In genomic region chr19:1251503-1252220, GRCh38 we compare ENCODE assay signal across 6 cellular contexts. TPM values are rescaled to one million over a fixed set of nuclear protein-coding genes. Genes with fewer than 3 reads are reported as not detected.
DNase-seq lines count a peak whose midpoint lies in the region; ATAC-seq and TF ChIP-seq lines count a peak whose summit lies in the region.

No MANE protein-coding gene starts in this region.

- peaks cover 27% of the 10 kb centered on the region for H3K36me3 Mint-ChIP-seq in CD8-positive, alpha-beta T cell
- H3K36me3 Mint-ChIP-seq in progenitor cell of endocrine pancreas (ENCODE audit: insufficient read depth) = peaks cover 13% of the 10 kb centered on the region

- in situ Hi-C loops in Panc1 (cut with HindIII; ENCODE audit: low pct_unique_long_range_greater_than_20kb, low sequenced_read_pairs) = no loop called here

- H3K4me3 Mint-ChIP-seq in CD8-positive, alpha-beta T cell = peak overlapping the region; percentile 94
- peak overlapping the region; percentile 88 for H3K4me3 Mint-ChIP-seq in progenitor cell of endocrine pancreas (ENCODE audit: low read depth)

- CTCF ChIA-PET in CD8-positive, alpha-beta T cell (lab: Charles Lee) = interaction anchor here (1.0 to 3.3 kb wide), 2 partner anchors 13 to 16 kb away, joined by 3 to 51 read pairs; partner anchors contain the start of gene CIRBP
- CTCF ChIA-PET in Panc1 (lab: Charles Lee) = no interaction called here

- peak overlapping the region; percentile 88 for H3K27ac Mint-ChIP-seq in CD8-positive, alpha-beta T cell
- peak overlapping the region; percentile 81 for H3K27ac Mint-ChIP-seq in progenitor cell of endocrine pancreas

- peak; percentile 4 for ATAC-seq in CD8-positive, alpha-beta T cell
- ATAC-seq in Panc1 (no peak), HG03469 (IDR thresholded peaks at IDR 0.05; ENCODE audit: unreplicated experiment) (no peak)

- TSS peak; percentile 57 for BruUV-seq in Panc1 (replicated peaks; lab: Mats Ljungman, UMichigan)

- H3K27ac ChIP-seq in CD8-positive, alpha-beta T cell (ENCODE audit: low read depth, low read length) = peak overlapping the region; percentile 83
- peak overlapping the region; percentile 81 for H3K27ac ChIP-seq in Panc1 (ENCODE audit: low read length)

- peak in 6 of 7 experiments; percentile 49 to 80 (median 68) for DNase-seq in CD8-positive, alpha-beta T cell
- DNase-seq in Panc1 (ENCODE audit: low read depth, low spot score) (no peak), dermis blood vessel endothelial cell (peak; percentile 52), progenitor cell of endocrine pancreas (ENCODE audit: low spot score, unreplicated experiment) (no peak), NCI-H774 (lab: John Stamatoyannopoulos, UW) (no peak)

- H3K4me1 ChIP-seq in CD8-positive, alpha-beta T cell (ENCODE audit: insufficient read depth, low read length) = peaks cover 41% of the 10 kb centered on the region
- peaks cover 28% of the 10 kb centered on the region for H3K4me1 ChIP-seq in Panc1 (ENCODE audit: control insufficient read depth, insufficient read depth, low read length)

- peak overlapping the region; percentile 96 for H3K4me3 ChIP-seq in CD8-positive, alpha-beta T cell (ENCODE audit: low read depth, low read length)
- peak overlapping the region; percentile 59 to 68 for H3K4me3 ChIP-seq in Panc1 (ENCODE audit: low read depth in 2 of 2, low read length in 2 of 2)

- no peaks in the 10 kb centered on the region for H3K9me3 ChIP-seq in CD8-positive, alpha-beta T cell (ENCODE audit: low read length)
- H3K9me3 ChIP-seq in Panc1 (ENCODE audit: control insufficient read depth, insufficient read depth, low read depth, low read length) = no peaks in the 10 kb centered on the region

- H3K9me3 Mint-ChIP-seq in CD8-positive, alpha-beta T cell = no peaks in the 10 kb centered on the region
- no peaks in the 10 kb centered on the region for H3K9me3 Mint-ChIP-seq in progenitor cell of endocrine pancreas (ENCODE audit: low read depth)

- peaks cover 17% of the 10 kb centered on the region for H3K4me1 Mint-ChIP-seq in CD8-positive, alpha-beta T cell (ENCODE audit: low read depth)
- peaks cover 7% of the 10 kb centered on the region for H3K4me1 Mint-ChIP-seq in progenitor cell of endocrine pancreas (ENCODE audit: low read depth)

- no peaks in the 10 kb centered on the region for H3K27me3 Mint-ChIP-seq in CD8-positive, alpha-beta T cell (ENCODE audit: low read depth)
- H3K27me3 Mint-ChIP-seq in progenitor cell of endocrine pancreas = no peaks in the 10 kb centered on the region

- H3K36me3 ChIP-seq in CD8-positive, alpha-beta T cell (ENCODE audit: insufficient read depth, low read length) = peaks cover 25% of the 10 kb centered on the region
- H3K36me3 ChIP-seq in Panc1 (ENCODE audit: control insufficient read depth, insufficient read depth, low read length) = peaks cover 5% of the 10 kb centered on the region

- POLR2A ChIA-PET in CD8-positive, alpha-beta T cell (lab: Charles Lee) = interaction anchor here (0.6 to 1.0 kb wide), 2 partner anchors 15 to 18 kb away, joined by 3 read pairs; partner anchors contain the start of gene CIRBP
- POLR2A ChIA-PET in Panc1 (lab: Charles Lee) = interaction anchor here (0.6 kb wide), 1 partner anchor 15 kb away, joined by 11 read pairs; no protein-coding TSS in a partner anchor

- intact Hi-C loops in CD8-positive, alpha-beta T cell (cut with DNase I, micrococcal nuclease) = loop anchor here in 1 of 2 experiments (5.0 kb wide), 1 partner anchor 174 kb away; no protein-coding TSS in a partner anchor
- intact Hi-C loops in Panc1 (cut with micrococcal nuclease; ENCODE audit: unreplicated experiment) = no loop called here

- no peaks in the 10 kb centered on the region for H3K27me3 ChIP-seq in CD8-positive, alpha-beta T cell (ENCODE audit: insufficient read depth, low read length)
- H3K27me3 ChIP-seq in Panc1 (ENCODE audit: control insufficient read depth, insufficient read depth, low read length) = no peaks in the 10 kb centered on the region

- TF ChIP-seq CTCF in CD8-positive, alpha-beta T cell (IDR thresholded peaks at IDR 0.05) = no peak
- TF ChIP-seq CTCF in Panc1 (IDR thresholded peaks at IDR 0.05) = no peak
- no peak for TF ChIP-seq CTCF in progenitor cell of endocrine pancreas (IDR thresholded peaks at IDR 0.05; ENCODE audit: unreplicated experiment)

RNA-seq across cellular contexts. Expression of gene MIDN, which starts 3.3 kb away (rescaled TPM):
- 100 to 1,000 TPM; 305 to 314 TPM for total RNA-seq in CD8-positive, alpha-beta T cell
- total RNA-seq in Panc1 (2021; ENCODE audit: unreplicated experiment) = 118 TPM
- polyA plus RNA-seq in Panc1 (2012; ENCODE audit: insufficient read length) = 76.9 TPM
- total RNA-seq in dermis blood vessel endothelial cell = 22.1 and 27.9 TPM in 2 replicates
- 187 and 193 TPM in 2 replicates for total RNA-seq in progenitor cell of endocrine pancreas

RNA-seq across cellular contexts. Expression of gene ATP5F1D, which starts 10.1 kb away (rescaled TPM):
- 10 to 100 TPM; 86.2 to 96.3 TPM for total RNA-seq in CD8-positive, alpha-beta T cell
- total RNA-seq in Panc1 (2021; ENCODE audit: unreplicated experiment) (218 TPM), dermis blood vessel endothelial cell (19.9 and 31.1 TPM in 2 replicates), progenitor cell of endocrine pancreas (107 and 117 TPM in 2 replicates)
- 365 TPM for polyA plus RNA-seq in Panc1 (2012; ENCODE audit: insufficient read length)

RNA-seq across cellular contexts. Expression of gene CBARP, which starts 13.9 kb away (rescaled TPM):
- total RNA-seq in CD8-positive, alpha-beta T cell = under 1 TPM; 0.49 to 0.67 TPM
- 14.5 TPM for total RNA-seq in Panc1 (2021; ENCODE audit: unreplicated experiment)
- polyA plus RNA-seq in Panc1 (2012; ENCODE audit: insufficient read length) = 16.4 TPM
- 2.7 and 2.8 TPM in 2 replicates for total RNA-seq in dermis blood vessel endothelial cell
- 12.4 and 13.0 TPM in 2 replicates for total RNA-seq in progenitor cell of endocrine pancreas

RNA-seq across cellular contexts. Expression of gene CIRBP, which starts 17.5 kb away (rescaled TPM):
- 100 to 1,000 TPM; 689 to 695 TPM for total RNA-seq in CD8-positive, alpha-beta T cell
- total RNA-seq in Panc1 (2021; ENCODE audit: unreplicated experiment) (66.6 TPM), dermis blood vessel endothelial cell (83.1 and 192 TPM in 2 replicates), progenitor cell of endocrine pancreas (462 and 465 TPM in 2 replicates)
- polyA plus RNA-seq in Panc1 (2012; ENCODE audit: insufficient read length) = 101 TPM

RNA-seq across cellular contexts. Expression of gene FAM174C, which starts 23.7 kb away (rescaled TPM):
- 10 to 100 TPM; 36.2 to 37.4 TPM for total RNA-seq in CD8-positive, alpha-beta T cell
- total RNA-seq in Panc1 (2021; ENCODE audit: unreplicated experiment) (133 TPM), dermis blood vessel endothelial cell (22.0 and 25.0 TPM in 2 replicates), progenitor cell of endocrine pancreas (30.0 and 31.8 TPM in 2 replicates)
- 204 TPM for polyA plus RNA-seq in Panc1 (2012; ENCODE audit: insufficient read length)

Comparison
In these comparisons a context has a peak if more than half of its experiments do, and no peak if none do; other contexts are left out.
1. DNase-seq: peak in CD8-positive, alpha-beta T cell (6 of 7) and dermis blood vessel endothelial cell (single experiment); none in Panc1 (single experiment), progenitor cell of endocrine pancreas (single experiment) and NCI-H774 (single experiment).